ENCODE assay signal across 14 cellular contexts in the genomic region with DNA sequence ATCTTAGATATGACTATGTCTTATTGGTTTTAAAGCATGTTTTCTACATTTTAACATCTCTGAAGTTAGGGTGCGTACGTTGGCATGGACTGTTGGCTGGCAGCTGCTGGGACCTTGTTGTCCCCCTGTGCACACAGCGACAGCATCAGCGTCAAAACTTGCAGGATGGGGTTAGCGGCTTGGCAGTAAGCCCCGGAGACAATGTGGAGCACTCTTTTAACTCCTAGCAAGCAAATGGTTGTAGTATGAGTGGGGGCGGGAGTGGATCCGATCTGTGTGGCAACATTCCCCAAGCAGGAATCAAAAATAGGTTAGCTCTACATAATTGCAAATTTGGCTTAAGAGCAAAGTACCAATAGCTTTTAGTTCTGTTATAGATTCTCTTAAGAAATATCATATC.
"Had no signal": no experiment of that assay in that cellular context is flagged by ENCODE, and none has a peak within 500 bp of the region (broad histone marks: within the 10 kb centered on the region; RNA-seq: fewer than 3 reads in every experiment).

No MANE protein-coding gene starts in this region.

- H3K4me3 ChIP-seq: breast epithelium, gastrocnemius medialis, heart left ventricle, lower lobe of right lung, thyroid gland had no signal

- H3K4me1 ChIP-seq: gastrocnemius medialis, thyroid gland had no signal

- H3K36me3 ChIP-seq: breast epithelium, gastrocnemius medialis, heart left ventricle, lower lobe of right lung, neutrophil, thyroid gland had no signal

- DNase-seq: activated CD4-positive, alpha-beta T cell treated with anti-CD3 and anti-CD28 coated beads for 4 hours; activated naive CD8-positive, alpha-beta T cell treated with anti-CD3 and anti-CD28 coated beads, Interleukin-2, amount 10 ng/mL, durations not matched to agents 7 days and 5 days; cerebellar nuclear complex; effector CD8-positive, alpha-beta T cell; gastrocnemius medialis; heart left ventricle; left cardiac atrium; lower lobe of right lung; naive thymus-derived CD8-positive, alpha-beta T cell; thyroid gland had no signal

- H3K27ac ChIP-seq: breast epithelium, epithelial cell of prostate, gastrocnemius medialis, heart left ventricle, lower lobe of right lung, neutrophil, thyroid gland had no signal

- H3K9me3 ChIP-seq: gastrocnemius medialis, lower lobe of right lung, neutrophil, thyroid gland had no signal

- ATAC-seq: gastrocnemius medialis; heart left ventricle; left cardiac atrium; lower lobe of right lung; naive thymus-derived CD8-positive, alpha-beta T cell; stimulated activated memory B cell treated with anti-CD40 and anti-IgM and Interleukin-4, amounts not matched to agents 10 μg/mL and 1 μg/mL and 100 μg/mL, for 72 hours had no signal

- H3K27me3 ChIP-seq: breast epithelium, thyroid gland had no signal
